Comparison of ENCODE assay signal across 1 cellular context in genomic region chr3:57436195-57436761, GRCh38.
TF ChIP-seq lines count a peak whose summit lies in the region.

No MANE protein-coding gene starts in this region.

TF ChIP-seq in HepG2, 621 proteins besides CTCF, POLR2A, EP300 and RAD21 (continued from another document and continues in another):
- TF ChIP-seq ZSCAN21 (CRISPR knock-in tag; IDR thresholded peaks at IDR 0.05; ENCODE audit: borderline replicate concordance) (no peak), SRF (IDR thresholded peaks at IDR 0.05; ENCODE audit: low read depth, low read length) (no peak), ZNF609 (CRISPR knock-in tag; IDR thresholded peaks at IDR 0.05; ENCODE audit: borderline replicate concordance) (no peak), MEIS1 (CRISPR knock-in tag; IDR thresholded peaks at IDR 0.05; ENCODE audit: borderline replicate concordance) (no peak), KMT2B (CRISPR knock-in tag; IDR thresholded peaks at IDR 0.05) (no peak), PITX1 (CRISPR knock-in tag; IDR thresholded peaks at IDR 0.05) (peak; percentile 40; the same call in 1 of the 2 replicates), JUNB (CRISPR knock-in tag; IDR thresholded peaks at IDR 0.05; ENCODE audit: borderline replicate concordance) (no peak; the same call in 1 of the 2 replicates), BRD4 (CRISPR knock-in tag; IDR thresholded peaks at IDR 0.05) (no peak), ZNF577 (CRISPR knock-in tag; IDR thresholded peaks at IDR 0.05; ENCODE audit: borderline replicate concordance, low read depth) (no peak), ZNF83 (CRISPR knock-in tag; IDR thresholded peaks at IDR 0.05; ENCODE audit: borderline replicate concordance) (no peak), ZNF230 (CRISPR knock-in tag; IDR thresholded peaks at IDR 0.05) (no peak), ZNF136 (CRISPR knock-in tag; IDR thresholded peaks at IDR 0.05; ENCODE audit: low read depth) (no peak), ATF6 (CRISPR knock-in tag; conservative IDR thresholded peaks at IDR 0.05) (no peak), ELF3 (CRISPR knock-in tag; IDR thresholded peaks at IDR 0.05) (no peak), ZSCAN29 (CRISPR knock-in tag; conservative IDR thresholded peaks at IDR 0.05) (no peak), SOX13 (IDR thresholded peaks at IDR 0.05) (peak; percentile 80; the same call in 1 of the 2 replicates), SOX13 (CRISPR knock-in tag; conservative IDR thresholded peaks at IDR 0.05 in 1 of 2, IDR thresholded peaks at IDR 0.05 in 1 of 2) (peak in 1 of 2 experiments; percentile 94; a peak in 2 of 4 replicates), ZNF710 (CRISPR knock-in tag; IDR thresholded peaks at IDR 0.05; ENCODE audit: borderline replicate concordance) (peak; percentile 57; the same call in 1 of the 2 replicates), HNRNPL (IDR thresholded peaks at IDR 0.05; ENCODE audit: low read depth, low read length) (no peak), ZNF292 (CRISPR knock-in tag; IDR thresholded peaks at IDR 0.05; ENCODE audit: borderline replicate concordance, low read depth) (peak; percentile 39; the same call in 1 of the 2 replicates), ZNF709 (CRISPR knock-in tag; IDR thresholded peaks at IDR 0.05) (no peak), ZNF30 (CRISPR knock-in tag; IDR thresholded peaks at IDR 0.05) (no peak), KMT2A (CRISPR knock-in tag; IDR thresholded peaks at IDR 0.05) (no peak), CEBPG (CRISPR knock-in tag; IDR thresholded peaks at IDR 0.05) (peak; percentile 48; the same call in 1 of the 2 replicates), NCOA5 (CRISPR knock-in tag; IDR thresholded peaks at IDR 0.05) (no peak), ZNF839 (CRISPR knock-in tag; IDR thresholded peaks at IDR 0.05; ENCODE audit: borderline replicate concordance) (no peak), MAFK (conservative IDR thresholded peaks at IDR 0.05 in 1 of 2, IDR thresholded peaks at IDR 0.05 in 1 of 2; ENCODE audit: low read length in 2 of 2) (no peak), GMEB2 (CRISPR knock-in tag; IDR thresholded peaks at IDR 0.05; ENCODE audit: low read depth) (no peak), NAIF1 (CRISPR knock-in tag; IDR thresholded peaks at IDR 0.05; ENCODE audit: borderline replicate concordance) (no peak), ZNF639 (CRISPR knock-in tag; conservative IDR thresholded peaks at IDR 0.05) (no peak), ZNF615 (CRISPR knock-in tag; IDR thresholded peaks at IDR 0.05; ENCODE audit: borderline replicate concordance) (no peak), THAP8 (CRISPR knock-in tag; IDR thresholded peaks at IDR 0.05; ENCODE audit: borderline replicate concordance) (no peak), RARA (CRISPR knock-in tag; IDR thresholded peaks at IDR 0.05) (peak; percentile 71; the same call in 1 of the 2 replicates), NR0B2 (CRISPR knock-in tag; IDR thresholded peaks at IDR 0.05) (no peak), ZZZ3 (CRISPR knock-in tag; IDR thresholded peaks at IDR 0.05; ENCODE audit: borderline replicate concordance) (no peak), ZNF263 (CRISPR knock-in tag; IDR thresholded peaks at IDR 0.05) (no peak), BCLAF1 (IDR thresholded peaks at IDR 0.05) (no peak), AKAP8 (CRISPR knock-in tag; IDR thresholded peaks at IDR 0.05) (no peak), CCDC6 (CRISPR knock-in tag; IDR thresholded peaks at IDR 0.05) (no peak), RBM22 (optimal IDR thresholded peaks at IDR 0.05; ENCODE audit: low read length) (no peak), BCL6 (CRISPR knock-in tag; IDR thresholded peaks at IDR 0.05) (peak; percentile 92), CREM (IDR thresholded peaks at IDR 0.05) (peak; percentile 70; the same call in 1 of the 2 replicates), CREM (CRISPR knock-in tag; IDR thresholded peaks at IDR 0.05) (no peak), ZNF704 (CRISPR knock-in tag; IDR thresholded peaks at IDR 0.05; ENCODE audit: borderline replicate concordance) (no peak), PLSCR1 (CRISPR knock-in tag; IDR thresholded peaks at IDR 0.05; ENCODE audit: borderline replicate concordance) (no peak), TSC22D2 (CRISPR knock-in tag; IDR thresholded peaks at IDR 0.05; ENCODE audit: borderline replicate concordance) (no peak), MIXL1 (CRISPR knock-in tag; IDR thresholded peaks at IDR 0.05) (0 out of 2 replicates have a peak, but pooled peaks have one; percentile 36), ZMYM4 (CRISPR knock-in tag; IDR thresholded peaks at IDR 0.05) (peak; percentile 52; the same call in 1 of the 2 replicates), POGZ (CRISPR knock-in tag; IDR thresholded peaks at IDR 0.05) (peak; percentile 46; the same call in 1 of the 2 replicates), ZNF430 (CRISPR knock-in tag; IDR thresholded peaks at IDR 0.05) (no peak), BHLHE40 (IDR thresholded peaks at IDR 0.05; ENCODE audit: low read length) (0 out of 2 replicates have a peak, but pooled peaks have one; percentile 22), ZNF510 (CRISPR knock-in tag; IDR thresholded peaks at IDR 0.05; ENCODE audit: low read depth) (no peak)
